In genomic region chr12:1319215-1319614, GRCh38 we compare ENCODE assay signal across 13 cellular contexts.
DNase-seq lines count a peak whose midpoint lies in the region; ATAC-seq, FAIRE-seq and TF ChIP-seq lines count a peak whose summit lies in the region.
"Had no signal": no experiment of that assay in that cellular context is flagged by ENCODE, and none has a peak within 500 bp of the region (broad histone marks: within the 10 kb centered on the region; RNA-seq: fewer than 3 reads in every experiment).

No MANE protein-coding gene starts in this region.

- WGBS in GM12878 (ENCODE audit: insufficient coverage, insufficient replicate concordance, low lambda C conversion rate, missing lambda C conversion rate) = 6% methylated on average over 2 of the region's 2 CpGs
- 86 to 88% methylated on average over 2 of the region's 2 CpGs for WGBS in thyroid gland, 2 donors

- SMC1A ChIA-PET in GM12878 (lab: Charles Lee; ENCODE audit: uncharacterized antibody, unreplicated experiment) = interaction anchor here (1.5 kb wide), 1 partner anchor 10 kb away, joined by 3 read pairs; no protein-coding TSS in a partner anchor

- H3K4me3 ChIP-seq in GM12878 (no peak overlapping the region), thyroid gland (replicated peaks in 1 of 3) (no peak overlapping the region)

- ATAC-seq in GM12878 = no peak
- ATAC-seq in stimulated activated memory B cell treated with anti-CD40 and anti-IgM and Interleukin-4, amounts not matched to agents 10 μg/mL and 1 μg/mL and 100 μg/mL, for 72 hours = no peak
- ATAC-seq: naive thymus-derived CD4-positive, alpha-beta T cell had no signal

- no peaks in the 10 kb centered on the region for H3K79me2 ChIP-seq in GM12878 (ENCODE audit: control insufficient read depth, insufficient read depth, low read length)

- H4K20me1 ChIP-seq in GM12878 (ENCODE audit: control insufficient read depth, insufficient read depth) = no peaks in the 10 kb centered on the region

- H3K4me1 Mint-ChIP-seq in stimulated activated memory B cell treated with anti-CD40 and anti-IgM and Interleukin-4, amounts not matched to agents 10 μg/mL and 1 μg/mL and 100 μg/mL, for 72 hours = no peaks in the 10 kb centered on the region

- RAD21 ChIA-PET in GM12878 (lab: Charles Lee; ENCODE audit: unreplicated experiment) = no interaction called here

- no peak for TF ChIP-seq EP300 in GM12878 (IDR thresholded peaks at IDR 0.05; ENCODE audit: borderline replicate concordance in 1 of 2, control insufficient read depth in 1 of 2, low read depth in 2 of 2, low read length in 2 of 2)

- H3K27me3 Mint-ChIP-seq in stimulated activated memory B cell treated with anti-CD40 and anti-IgM and Interleukin-4, amounts not matched to agents 10 μg/mL and 1 μg/mL and 100 μg/mL, for 72 hours = no peaks in the 10 kb centered on the region
- H3K27me3 Mint-ChIP-seq: naive thymus-derived CD4-positive, alpha-beta T cell had no signal

- H3K9me3 ChIP-seq in GM12878 (replicated peaks; ENCODE audit: control insufficient read depth, insufficient read depth, low read length) = no peaks in the 10 kb centered on the region
- no peaks in the 10 kb centered on the region for H3K9me3 ChIP-seq in thyroid gland

- CTCF ChIA-PET in GM12878 (lab: Yijun Ruan, JAX) = interaction anchor here (1.6 to 3.1 kb wide), 2 partner anchors 10 to 201 kb away, joined by 6 to 11 read pairs; no protein-coding TSS in a partner anchor

- no peaks in the 10 kb centered on the region for H3K36me3 ChIP-seq in GM12878 (ENCODE audit: control insufficient read depth in 2 of 2, insufficient read depth in 2 of 2, low read length in 1 of 2)
- H3K36me3 ChIP-seq in thyroid gland = no peaks in the 10 kb centered on the region

- POLR2A ChIA-PET in GM12878 (lab: Charles Lee) = no interaction called here

- no peak overlapping the region for H3K27ac ChIP-seq in GM12878 (ENCODE audit: control insufficient read depth, insufficient read depth)
- H3K27ac ChIP-seq in thyroid gland = peak overlapping the region in 2 of 3 donors; percentile 25 to 60
- H3K27ac ChIP-seq: HL-60 had no signal

- H3K27ac Mint-ChIP-seq in stimulated activated memory B cell treated with anti-CD40 and anti-IgM and Interleukin-4, amounts not matched to agents 10 μg/mL and 1 μg/mL and 100 μg/mL, for 72 hours = no peak overlapping the region
- H3K27ac Mint-ChIP-seq: naive thymus-derived CD4-positive, alpha-beta T cell had no signal

- no peak overlapping the region for H3K9ac ChIP-seq in GM12878 (ENCODE audit: control insufficient read depth, insufficient read depth, low read length)

- H3K4me3 Mint-ChIP-seq in stimulated activated memory B cell treated with anti-CD40 and anti-IgM and Interleukin-4, amounts not matched to agents 10 μg/mL and 1 μg/mL and 100 μg/mL, for 72 hours = no peak overlapping the region
- H3K4me3 Mint-ChIP-seq: naive thymus-derived CD4-positive, alpha-beta T cell had no signal

- DNase-seq in NOMO-1 (lab: John Stamatoyannopoulos, UW; ENCODE audit: unreplicated experiment in 2 of 2) (peak; percentile 4 to 40), NOMO-1 treated with dmso at 0.1 percent for 144 hours (lab: John Stamatoyannopoulos, UW; ENCODE audit: unreplicated experiment) (no peak), GM12878 (ENCODE audit: low read depth, low spot score) (no peak), thyroid gland (no peak), amygdala (lab: John Stamatoyannopoulos, UW) (no peak), NCI-H2081 treated with DMSO at 0.1 percent for 48 hours (lab: John Stamatoyannopoulos, UW) (no peak)
- DNase-seq: effector memory CD4-positive, alpha-beta T cell; naive thymus-derived CD4-positive, alpha-beta T cell; stimulated activated naive CD4-positive, alpha-beta T cell; T1000 had no signal

- TF ChIP-seq CTCF in GM12878 (IDR thresholded peaks at IDR 0.05 in 2 of 3, conservative IDR thresholded peaks at IDR 0.05 in 1 of 3; ENCODE audit: control insufficient read depth in 2 of 3, extremely low read depth in 1 of 3, insufficient read depth in 1 of 3, low read depth in 3 of 3, low read length in 3 of 3) (no peak), thyroid gland (IDR thresholded peaks at IDR 0.05) (no peak)

- H3K36me3 Mint-ChIP-seq in stimulated activated memory B cell treated with anti-CD40 and anti-IgM and Interleukin-4, amounts not matched to agents 10 μg/mL and 1 μg/mL and 100 μg/mL, for 72 hours = peaks cover 28% of the 10 kb centered on the region

- TF ChIP-seq POLR2A in GM12878 (IDR thresholded peaks at IDR 0.05; ENCODE audit: low read depth, low read length) (no peak), thyroid gland (IDR thresholded peaks at IDR 0.05) (no peak)

- H3K4me2 ChIP-seq in GM12878 (ENCODE audit: control insufficient read depth, insufficient read depth) = no peak overlapping the region

- intact Hi-C loops in GM12878 (cut with micrococcal nuclease; ENCODE audit: unreplicated experiment) = no loop called here
- intact Hi-C loops in thyroid gland (cut with DNase I) = no loop called here

- no peaks in the 10 kb centered on the region for H3K4me1 ChIP-seq in GM12878 (ENCODE audit: control insufficient read depth, insufficient read depth, low read length)
- H3K4me1 ChIP-seq in thyroid gland = peaks cover 6 to 11% of the 10 kb centered on the region in 2 donors

- FAIRE-seq in GM12878 (lab: Jason Lieb, UNC) (no peak), islet of Langerhans (lab: Jason Lieb, UNC) (peak; percentile 64)

- H3K27me3 ChIP-seq in GM12878 (replicated peaks in 1 of 2; ENCODE audit: control insufficient read depth in 2 of 2, insufficient read depth in 2 of 2, low read length in 1 of 2) (no peaks in the 10 kb centered on the region), thyroid gland (no peaks in the 10 kb centered on the region)

- in situ Hi-C loops in GM12878 (cut with MboI) = no loop called here

- peaks cover 5% of the 10 kb centered on the region for H3K9me3 Mint-ChIP-seq in stimulated activated memory B cell treated with anti-CD40 and anti-IgM and Interleukin-4, amounts not matched to agents 10 μg/mL and 1 μg/mL and 100 μg/mL, for 72 hours

- no TSS peak for BruUV-seq in GM12878 (replicated peaks; lab: Mats Ljungman, UMichigan)

- TF ChIP-seq RAD21 in GM12878 (IDR thresholded peaks at IDR 0.05; ENCODE audit: insufficient read depth, low read depth, low read length) = no peak

- H2AFZ ChIP-seq in GM12878 (ENCODE audit: control insufficient read depth, low read depth, low read length) = no peak overlapping the region

TF ChIP-seq in GM12878, 131 proteins besides CTCF, POLR2A, EP300 and RAD21:
- peak; percentile 20; the same call in 1 of the 2 replicates for TF ChIP-seq JUNB (IDR thresholded peaks at IDR 0.05)
- TF ChIP-seq RAD51 (IDR thresholded peaks at IDR 0.05) = peak; percentile 53
- TF ChIP-seq ZNF592 (IDR thresholded peaks at IDR 0.05) = no peak

Comparison
In these comparisons a context has a peak if more than half of its experiments do, and no peak if none do; other contexts are left out.
1. DNase-seq: peak in NOMO-1 (2 of 2); none in NOMO-1 treated with dmso at 0.1 percent for 144 hours (single experiment), GM12878 (single experiment), thyroid gland (0 of 2), amygdala (0 of 56) and NCI-H2081 treated with DMSO at 0.1 percent for 48 hours (single experiment).